25 cellular contexts compared by ENCODE assay signal in genomic region chr13:43522788-43523187, GRCh38.
DNase-seq lines count a peak whose midpoint lies in the region; ATAC-seq and TF ChIP-seq lines count a peak whose summit lies in the region.
"Had no signal": no experiment of that assay in that cellular context is flagged by ENCODE, and none has a peak within 500 bp of the region (broad histone marks: within the 10 kb centered on the region; RNA-seq: fewer than 3 reads in every experiment).

No MANE protein-coding gene starts in this region.

- ATAC-seq in esophagus mucosa (no peak), HG02852 (IDR thresholded peaks at IDR 0.05; ENCODE audit: unreplicated experiment) (no peak)
- ATAC-seq: A549, left ventricle myocardium superior, psoas muscle had no signal

- peaks cover 5% of the 10 kb centered on the region; the same call in 1 of the 2 replicates for H3K4me1 Mint-ChIP-seq in HFFc6 (ENCODE audit: low read depth)
- H3K4me1 Mint-ChIP-seq: activated B cell treated with CpG ODN at 0.5 μM for 24 hours; activated CD4-positive, alpha-beta memory T cell treated with anti-CD3 and anti-CD28 coated beads, Interleukin-2, amount 10 ng/mL, durations not matched to agents 7 days and 5 days; CD4-positive, CD25-positive, alpha-beta regulatory T cell had no signal

- in situ Hi-C loops in astrocyte of the spinal cord (cut with HindIII; ENCODE audit: low sequenced_read_pairs): no loop called here

- no peak overlapping the region for H3K4me3 Mint-ChIP-seq in HFFc6
- H3K4me3 Mint-ChIP-seq: activated B cell treated with CpG ODN at 0.5 μM for 24 hours; activated CD4-positive, alpha-beta memory T cell treated with anti-CD3 and anti-CD28 coated beads, Interleukin-2, amount 10 ng/mL, durations not matched to agents 7 days and 5 days; CD4-positive, CD25-positive, alpha-beta regulatory T cell; neural crest cell had no signal

- H3K36me3 Mint-ChIP-seq in HFFc6 (ENCODE audit: low read depth): no peaks in the 10 kb centered on the region
- H3K36me3 Mint-ChIP-seq: CD4-positive, CD25-positive, alpha-beta regulatory T cell had no signal

- no peak overlapping the region for H3K27ac Mint-ChIP-seq in HFFc6
- H3K27ac Mint-ChIP-seq: activated B cell treated with CpG ODN at 0.5 μM for 24 hours; activated CD4-positive, alpha-beta memory T cell treated with anti-CD3 and anti-CD28 coated beads, Interleukin-2, amount 10 ng/mL, durations not matched to agents 7 days and 5 days; CD4-positive, CD25-positive, alpha-beta regulatory T cell had no signal

- DNase-seq in AG09319 (ENCODE audit: extremely low read depth, low read depth) (peak; percentile 23), HFFc6 (peak; percentile 21), astrocyte of the spinal cord (ENCODE audit: low read depth, low spot score) (peak; percentile 87), iris pigment epithelial cell (ENCODE audit: low read depth) (peak; percentile 35), NCI-H1417 (lab: John Stamatoyannopoulos, UW) (no peak)
- no peak for DNase-seq in activated CD4-positive, alpha-beta T cell treated with anti-CD3 and anti-CD28 coated beads, Interleukin-2, amount 50 U/mL, for 4 hours
- DNase-seq: activated B cell treated with CpG ODN at 0.5 μM for 24 hours; activated CD4-positive, alpha-beta memory T cell treated with anti-CD3 and anti-CD28 coated beads, Interleukin-2, amount 10 ng/mL, durations not matched to agents 7 days and 5 days; activated gamma-delta T cell treated with Interleukin-2 at 50 U/mL for 16 hours; activated T-cell treated with anti-CD3 and anti-CD28 coated beads for 4 hours; amniotic stem cell; CD4-positive, CD25-positive, alpha-beta regulatory T cell; effector CD4-positive, alpha-beta T cell; GOT3; left ventricle myocardium superior; NCI-H2081; psoas muscle; T-helper 9 cell; uterus had no signal

- TF ChIP-seq CTCF in AG09319 (IDR thresholded peaks at IDR 0.05; ENCODE audit: low read depth, low read length) (no peak), HFFc6 (IDR thresholded peaks at IDR 0.05) (no peak), astrocyte of the spinal cord (IDR thresholded peaks at IDR 0.05; ENCODE audit: low read depth, low read length) (no peak)

- H3K4me3 ChIP-seq in astrocyte of the spinal cord (ENCODE audit: low read depth, low read length): no peak overlapping the region
- H3K4me3 ChIP-seq: A549, esophagus muscularis mucosa, psoas muscle, suprapubic skin, uterus had no signal

- no peaks in the 10 kb centered on the region; the same call in 1 of the 2 replicates for H3K27me3 Mint-ChIP-seq in HFFc6 (ENCODE audit: insufficient read depth)
- H3K27me3 Mint-ChIP-seq: CD4-positive, CD25-positive, alpha-beta regulatory T cell had no signal

- H3K9me3 Mint-ChIP-seq in HFFc6: no peaks in the 10 kb centered on the region
- H3K9me3 Mint-ChIP-seq: activated B cell treated with CpG ODN at 0.5 μM for 24 hours; activated CD4-positive, alpha-beta memory T cell treated with anti-CD3 and anti-CD28 coated beads, Interleukin-2, amount 10 ng/mL, durations not matched to agents 7 days and 5 days had no signal

Comparison
In these comparisons a context has a peak if more than half of its experiments do, and no peak if none do; other contexts are left out.
1. DNase-seq: peak in AG09319 (single experiment), HFFc6 (single experiment), astrocyte of the spinal cord (single experiment) and iris pigment epithelial cell (single experiment); none in activated CD4-positive, alpha-beta T cell treated with anti-CD3 and anti-CD28 coated beads, Interleukin-2, amount 50 U/mL, for 4 hours (0 of 2) and NCI-H1417 (0 of 3).